ENCODE assay signal across 22 cellular contexts in genomic region chr11:67233584-67234190, GRCh38. TPM values are rescaled to one million over a fixed set of nuclear protein-coding genes. Genes with fewer than 3 reads are reported as not detected.
A peak's percentile ranks its signal among the peaks of the same experiment; 100 is the strongest.
DNase-seq lines count a peak whose midpoint lies in the region; ATAC-seq and TF ChIP-seq lines count a peak whose summit lies in the region.
"Had no signal": no experiment of that assay in that cellular context is flagged by ENCODE, and none has a peak within 500 bp of the region (broad histone marks: within the 10 kb centered on the region; RNA-seq: fewer than 3 reads in every experiment).

No MANE protein-coding gene starts in this region.

- no peaks in the 10 kb centered on the region for H3K27me3 ChIP-seq in CD4-positive, alpha-beta T cell (ENCODE audit: control insufficient read depth, insufficient read depth, low read length)
- H3K27me3 ChIP-seq in liver (ENCODE audit: control insufficient read depth in 4 of 4, insufficient read depth in 4 of 4, low read length in 3 of 4), result no peaks in the 10 kb centered on the region
- H3K27me3 ChIP-seq: heart right ventricle had no signal

- WGBS in liver, result 85% methylated on average over 7 of the region's 7 CpGs

- H3K27ac ChIP-seq in CD4-positive, alpha-beta T cell (ENCODE audit: low read depth, low read length), result no peak overlapping the region
- no peak overlapping the region for H3K27ac ChIP-seq in liver (ENCODE audit: low read depth in 1 of 2, low read length in 2 of 2)
- H3K27ac ChIP-seq: heart right ventricle had no signal

- intact Hi-C loops in CD4-positive, alpha-beta T cell (cut with DNase I, micrococcal nuclease), result no loop called here

- peaks cover 32% of the 10 kb centered on the region for H3K4me1 Mint-ChIP-seq in T-helper 1 cell treated with Interleukin-12 subunit alpha and Interleukin-12 subunit beta and Interleukin-4 antibody, amounts not matched to agents 30 μg/mL and 1 μg/mL, for 36 hours (ENCODE audit: low read depth)
- peaks cover 28% of the 10 kb centered on the region for H3K4me1 Mint-ChIP-seq in CD4-positive, alpha-beta T cell (ENCODE audit: low read depth)
- peaks cover 11% of the 10 kb centered on the region for H3K4me1 Mint-ChIP-seq in T-helper 17 cell

- H3K4me3 Mint-ChIP-seq in T-helper 1 cell treated with Interleukin-12 subunit alpha and Interleukin-12 subunit beta and Interleukin-4 antibody, amounts not matched to agents 30 μg/mL and 1 μg/mL, for 36 hours, result no peak overlapping the region
- no peak overlapping the region for H3K4me3 Mint-ChIP-seq in CD4-positive, alpha-beta T cell
- no peak overlapping the region for H3K4me3 Mint-ChIP-seq in T-helper 17 cell
- H3K4me3 Mint-ChIP-seq: central memory CD8-positive, alpha-beta T cell had no signal

- no peak for DNase-seq in T-helper 1 cell
- no peak for DNase-seq in CD4-positive, alpha-beta T cell
- DNase-seq in T-helper 17 cell, result no peak
- no peak for DNase-seq in NCI-H1694 (lab: John Stamatoyannopoulos, UW)
- DNase-seq in cortex of kidney (lab: John Stamatoyannopoulos, UW), result no peak
- DNase-seq: 8988T; activated CD4-positive, alpha-beta T cell treated with anti-CD3 and anti-CD28 coated beads for 1 hour; activated T-cell treated with anti-CD3 and anti-CD28 coated beads, Interleukin-2, amount 50 U/mL, for 1 hour; effector memory CD4-positive, alpha-beta T cell; EL; heart right ventricle; mesenchymal stem cell; NCI-H2081 treated with DMSO at 0.1 percent for 48 hours; NCI-H524 treated with DMSO at 0.1 percent for 48 hours; OCI-M1; SHP77 treated with DMSO at 0.1 percent for 48 hours; stimulated activated naive CD4-positive, alpha-beta T cell; trophoblast cell had no signal

- peaks cover 0 to 10% (median 5%) of the 10 kb centered on the region in 4 donors for H3K4me1 ChIP-seq in liver (ENCODE audit: control insufficient read depth in 4 of 4, insufficient read depth in 4 of 4, low read length in 3 of 4)

- H3K9me3 Mint-ChIP-seq in T-helper 1 cell treated with Interleukin-12 subunit alpha and Interleukin-12 subunit beta and Interleukin-4 antibody, amounts not matched to agents 30 μg/mL and 1 μg/mL, for 36 hours, result no peaks in the 10 kb centered on the region
- no peaks in the 10 kb centered on the region for H3K9me3 Mint-ChIP-seq in CD4-positive, alpha-beta T cell
- H3K9me3 Mint-ChIP-seq: central memory CD8-positive, alpha-beta T cell had no signal

- CTCF ChIA-PET in CD4-positive, alpha-beta T cell (lab: Charles Lee), result interaction anchor here (1.0 to 1.8 kb wide), 2 partner anchors 20 to 153 kb away, joined by 3 to 7 read pairs; no protein-coding TSS in a partner anchor

- no peaks in the 10 kb centered on the region for H3K9me3 ChIP-seq in CD4-positive, alpha-beta T cell (ENCODE audit: control insufficient read depth, low read length)
- H3K9me3 ChIP-seq in T-helper 17 cell (ENCODE audit: control insufficient read depth, low read length, poor library complexity, severe bottlenecking) (no peaks in the 10 kb centered on the region), liver (ENCODE audit: control insufficient read depth in 4 of 4, low read length in 3 of 4) (no peaks in the 10 kb centered on the region)
- H3K9me3 ChIP-seq: heart right ventricle had no signal

- H3K36me3 Mint-ChIP-seq in T-helper 1 cell treated with Interleukin-12 subunit alpha and Interleukin-12 subunit beta and Interleukin-4 antibody, amounts not matched to agents 30 μg/mL and 1 μg/mL, for 36 hours (ENCODE audit: low read depth), result peaks cover 23% of the 10 kb centered on the region
- peaks cover 45% of the 10 kb centered on the region for H3K36me3 Mint-ChIP-seq in CD4-positive, alpha-beta T cell (ENCODE audit: low read depth)
- peaks cover 4% of the 10 kb centered on the region for H3K36me3 Mint-ChIP-seq in T-helper 17 cell (ENCODE audit: low read depth)

- TF ChIP-seq CTCF in CD4-positive, alpha-beta T cell (IDR thresholded peaks at IDR 0.05), result no peak
- TF ChIP-seq CTCF in liver (IDR thresholded peaks at IDR 0.05; ENCODE audit: low read depth, low read length, missing input control), result no peak

- ATAC-seq in CD4-positive, alpha-beta T cell (ENCODE audit: poor library complexity), result no peak
- peak; percentile 55 for ATAC-seq in T-helper 17 cell
- ATAC-seq in HG02981 (IDR thresholded peaks at IDR 0.05; ENCODE audit: unreplicated experiment), result no peak
- ATAC-seq: heart right ventricle had no signal

- no peaks in the 10 kb centered on the region for H3K27me3 Mint-ChIP-seq in T-helper 1 cell treated with Interleukin-12 subunit alpha and Interleukin-12 subunit beta and Interleukin-4 antibody, amounts not matched to agents 30 μg/mL and 1 μg/mL, for 36 hours (ENCODE audit: low read depth)
- no peaks in the 10 kb centered on the region for H3K27me3 Mint-ChIP-seq in CD4-positive, alpha-beta T cell
- no peaks in the 10 kb centered on the region for H3K27me3 Mint-ChIP-seq in T-helper 17 cell
- H3K27me3 Mint-ChIP-seq: central memory CD8-positive, alpha-beta T cell had no signal

- no peak overlapping the region for H3K9ac ChIP-seq in liver (ENCODE audit: low read depth in 1 of 2, low read length in 2 of 2)

- POLR2A ChIA-PET in CD4-positive, alpha-beta T cell (lab: Charles Lee), result interaction anchor here (1.0 kb wide), 1 partner anchor 55 kb away, joined by 3 read pairs; the partner anchor contains the start of gene ANKRD13D

- H3K27ac Mint-ChIP-seq in T-helper 1 cell treated with Interleukin-12 subunit alpha and Interleukin-12 subunit beta and Interleukin-4 antibody, amounts not matched to agents 30 μg/mL and 1 μg/mL, for 36 hours, result peak overlapping the region; percentile 0
- H3K27ac Mint-ChIP-seq in CD4-positive, alpha-beta T cell, result peak overlapping the region; percentile 6
- peak overlapping the region; percentile 84 for H3K27ac Mint-ChIP-seq in T-helper 17 cell

- peaks cover 7 to 21% (median 16%) of the 10 kb centered on the region in 4 donors for H3K36me3 ChIP-seq in liver (ENCODE audit: control insufficient read depth in 4 of 4, insufficient read depth in 3 of 4, low read depth in 1 of 4, low read length in 3 of 4)

- no peak overlapping the region for H3K4me3 ChIP-seq in liver (ENCODE audit: low read depth in 1 of 3, low read length in 3 of 3)
- H3K4me3 ChIP-seq: heart right ventricle had no signal

- no peak for TF ChIP-seq RAD21 in liver (IDR thresholded peaks at IDR 0.05)

TF ChIP-seq in liver, 16 proteins besides CTCF, POLR2A, EP300 and RAD21:
- TF ChIP-seq SP1 (IDR thresholded peaks at IDR 0.05) (no peak), HNF4A (conservative IDR thresholded peaks at IDR 0.05) (peak; percentile 13 to 26)

RNA-seq across cellular contexts. Expression of gene GRK2, which starts 32.6 kb away (rescaled TPM):
- total RNA-seq in CD4-positive, alpha-beta T cell, result 100 to 1,000 TPM; 309 to 325 TPM
- total RNA-seq in T-helper 17 cell (100 to 1,000 TPM; 264 to 276 TPM), liver (10 to 100 TPM; 35.0 to 41.4 TPM)
- polyA plus RNA-seq in liver, result 10 to 100 TPM; 13.4 to 28.4 TPM

RNA-seq across cellular contexts. Expression of gene ANKRD13D, which starts 55.4 kb away (rescaled TPM):
- total RNA-seq in CD4-positive, alpha-beta T cell, result 100 to 1,000 TPM; 160 to 161 TPM
- 100 to 1,000 TPM; 174 to 220 TPM for total RNA-seq in T-helper 17 cell
- 10 to 100 TPM in 1 of 2 donors, 1 to 10 TPM in 1; 5.6 to 15.0 TPM for total RNA-seq in liver
- 1 to 10 TPM; 5.5 to 6.1 TPM for polyA plus RNA-seq in liver

Comparison
In these comparisons a context has a peak if more than half of its experiments do, and no peak if none do; other contexts are left out.
1. H3K27ac Mint-ChIP-seq: peak in every context shown above with its lines; median percentile 84 in T-helper 17 cell; 6 in CD4-positive, alpha-beta T cell; 0 in T-helper 1 cell treated with Interleukin-12 subunit alpha and Interleukin-12 subunit beta and Interleukin-4 antibody, amounts not matched to agents 30 μg/mL and 1 μg/mL, for 36 hours.
2. RNA of gene GRK2, which starts 32.6 kb away (total RNA-seq): 309 to 325 TPM in CD4-positive, alpha-beta T cell and 264 to 276 TPM in T-helper 17 cell; 35.0 to 41.4 TPM in liver; every median in the first group is over 4 times any median in the second.
3. RNA of gene ANKRD13D, which starts 55.4 kb away (total RNA-seq): 174 to 220 TPM in T-helper 17 cell and 160 to 161 TPM in CD4-positive, alpha-beta T cell; 5.6 to 15.0 TPM in liver; every median in the first group is over 10 times any median in the second.